9 cellular contexts compared by ENCODE assay signal in genomic region chr6:32885698-32886286, GRCh38. TPM values are rescaled to one million over a fixed set of nuclear protein-coding genes. Genes with fewer than 3 reads are reported as not detected.
DNase-seq lines count a peak whose midpoint lies in the region; ATAC-seq lines count a peak whose summit lies in the region.
"Had no signal": no experiment of that assay in that cellular context is flagged by ENCODE, and none has a peak within 500 bp of the region (broad histone marks: within the 10 kb centered on the region; RNA-seq: fewer than 3 reads in every experiment).

No MANE protein-coding gene starts in this region.

- H3K27me3 ChIP-seq in effector memory CD4-positive, alpha-beta T cell (replicated peaks; ENCODE audit: control insufficient read depth, insufficient read depth, low read length, poor library complexity, severe bottlenecking): no peaks in the 10 kb centered on the region

- H3K27ac ChIP-seq in effector memory CD4-positive, alpha-beta T cell (ENCODE audit: insufficient read depth, low read length, poor library complexity, severe bottlenecking): no peak overlapping the region

- H3K9me3 Mint-ChIP-seq in activated naive CD4-positive, alpha-beta T cell treated with anti-CD3 and anti-CD28 coated beads, Interleukin-2, amount 50 U/mL, for 72 hours: no peaks in the 10 kb centered on the region
- H3K9me3 Mint-ChIP-seq: activated naive CD4-positive, alpha-beta T cell treated with anti-CD3 and anti-CD28 coated beads, Interleukin-2, amount 50 U/mL, for 24 hours had no signal

- ATAC-seq in activated naive CD4-positive, alpha-beta T cell treated with anti-CD3 and anti-CD28 coated beads, Interleukin-2, amount 50 U/mL, for 72 hours: peak; percentile 55 to 72

- no peaks in the 10 kb centered on the region for H3K4me1 ChIP-seq in effector memory CD4-positive, alpha-beta T cell (ENCODE audit: control insufficient read depth, insufficient read depth, low read length, poor library complexity, severe bottlenecking)

- H3K4me3 ChIP-seq in effector memory CD4-positive, alpha-beta T cell (ENCODE audit: insufficient read depth, low read depth, low read length, poor library complexity, severe bottlenecking): no peak overlapping the region

- H3K9me3 ChIP-seq in effector memory CD4-positive, alpha-beta T cell (ENCODE audit: control insufficient read depth, low read length): no peaks in the 10 kb centered on the region

- no peaks in the 10 kb centered on the region for H3K36me3 ChIP-seq in effector memory CD4-positive, alpha-beta T cell (ENCODE audit: control insufficient read depth, insufficient read depth, low read length)

- no peak overlapping the region for H3K27ac Mint-ChIP-seq in activated naive CD4-positive, alpha-beta T cell treated with anti-CD3 and anti-CD28 coated beads, Interleukin-2, amount 50 U/mL, for 72 hours
- H3K27ac Mint-ChIP-seq: activated naive CD4-positive, alpha-beta T cell treated with anti-CD3 and anti-CD28 coated beads, Interleukin-2, amount 50 U/mL, for 24 hours had no signal

- no peak for DNase-seq in activated naive CD4-positive, alpha-beta T cell treated with anti-CD3 and anti-CD28 coated beads, Interleukin-2, amount 50 U/mL, for 72 hours (ENCODE audit: low spot score in 2 of 2)
- DNase-seq in activated naive CD4-positive, alpha-beta T cell treated with anti-CD3 and anti-CD28 coated beads, Interleukin-2, amount 50 U/mL, for 16 hours: no peak
- DNase-seq in NCI-H146 treated with DMSO at 0.1 percent for 48 hours (lab: John Stamatoyannopoulos, UW; ENCODE audit: unreplicated experiment) (peak; percentile 53), SW480 (ENCODE audit: low spot score) (peak; percentile 64), fibroblast of the conjunctiva (ENCODE audit: low read depth) (peak; percentile 65), pons (ENCODE audit: low spot score) (peak; percentile 93), GOT3 (lab: John Stamatoyannopoulos, UW) (no peak)
- no peak for DNase-seq in effector memory CD4-positive, alpha-beta T cell

- H3K36me3 Mint-ChIP-seq in activated naive CD4-positive, alpha-beta T cell treated with anti-CD3 and anti-CD28 coated beads, Interleukin-2, amount 50 U/mL, for 72 hours: no peaks in the 10 kb centered on the region

RNA-seq across cellular contexts. Expression of gene PSMB9, which starts 31.8 kb away (rescaled TPM):
- 100 to 1,000 TPM; 202 to 262 TPM for total RNA-seq in activated naive CD4-positive, alpha-beta T cell treated with anti-CD3 and anti-CD28 coated beads, Interleukin-2, amount 50 U/mL, for 72 hours

RNA-seq across cellular contexts. Expression of gene TAP1, which starts 32.3 kb away (rescaled TPM):
- 100 to 1,000 TPM; 234 to 319 TPM for total RNA-seq in activated naive CD4-positive, alpha-beta T cell treated with anti-CD3 and anti-CD28 coated beads, Interleukin-2, amount 50 U/mL, for 72 hours

RNA-seq across cellular contexts. Expression of gene PSMB8, which starts 41.9 kb away (rescaled TPM):
- 100 to 1,000 TPM; 334 to 353 TPM for total RNA-seq in activated naive CD4-positive, alpha-beta T cell treated with anti-CD3 and anti-CD28 coated beads, Interleukin-2, amount 50 U/mL, for 72 hours

RNA-seq across cellular contexts. Expression of gene TAP2, which starts 47.3 kb away (rescaled TPM):
- 100 to 1,000 TPM; 118 to 128 TPM for total RNA-seq in activated naive CD4-positive, alpha-beta T cell treated with anti-CD3 and anti-CD28 coated beads, Interleukin-2, amount 50 U/mL, for 72 hours

RNA-seq across cellular contexts. Expression of gene HLA-DMB, which starts 55.0 kb away (rescaled TPM):
- total RNA-seq in activated naive CD4-positive, alpha-beta T cell treated with anti-CD3 and anti-CD28 coated beads, Interleukin-2, amount 50 U/mL, for 72 hours: 1 to 10 TPM; 2.8 to 4.5 TPM

Comparison
In these comparisons a context has a peak if more than half of its experiments do, and no peak if none do; other contexts are left out.
1. DNase-seq: peak in NCI-H146 treated with DMSO at 0.1 percent for 48 hours (single experiment), SW480 (single experiment), fibroblast of the conjunctiva (single experiment) and pons (single experiment); none in activated naive CD4-positive, alpha-beta T cell treated with anti-CD3 and anti-CD28 coated beads, Interleukin-2, amount 50 U/mL, for 72 hours (0 of 2), activated naive CD4-positive, alpha-beta T cell treated with anti-CD3 and anti-CD28 coated beads, Interleukin-2, amount 50 U/mL, for 16 hours (single experiment), effector memory CD4-positive, alpha-beta T cell (0 of 3) and GOT3 (single experiment).